In genomic region chr5:59130441-59130840, GRCh38 we compare ENCODE assay signal across 1 cellular context.
TF ChIP-seq lines count a peak whose summit lies in the region.

No MANE protein-coding gene starts in this region.

TF ChIP-seq in IMR-90, 13 proteins besides CTCF, POLR2A, EP300 and RAD21:
- TF ChIP-seq USF2 (IDR thresholded peaks at IDR 0.05; ENCODE audit: low read depth, low read length) (no peak), RCOR1 (IDR thresholded peaks at IDR 0.05; ENCODE audit: insufficient replicate concordance, low read length) (no peak), BHLHE40 (IDR thresholded peaks at IDR 0.05; ENCODE audit: low read depth, low read length) (no peak), MXI1 (IDR thresholded peaks at IDR 0.05; ENCODE audit: borderline replicate concordance, low read depth, low read length) (no peak), MAZ (IDR thresholded peaks at IDR 0.05; ENCODE audit: borderline replicate concordance, low read depth, low read length) (no peak), FOS (IDR thresholded peaks at IDR 0.05; ENCODE audit: low read depth, low read length) (no peak), MAFK (IDR thresholded peaks at IDR 0.05; ENCODE audit: low read depth, low read length) (no peak), RFX5 (IDR thresholded peaks at IDR 0.05; ENCODE audit: low read depth, low read length) (no peak), NFE2L2 (IDR thresholded peaks at IDR 0.05; ENCODE audit: low read depth, low read length) (no peak), CEBPB (IDR thresholded peaks at IDR 0.05; ENCODE audit: low read depth, low read length) (no peak), SMC3 (IDR thresholded peaks at IDR 0.05; ENCODE audit: low read depth, low read length) (no peak)
- TF ChIP-seq, protein P1, sequence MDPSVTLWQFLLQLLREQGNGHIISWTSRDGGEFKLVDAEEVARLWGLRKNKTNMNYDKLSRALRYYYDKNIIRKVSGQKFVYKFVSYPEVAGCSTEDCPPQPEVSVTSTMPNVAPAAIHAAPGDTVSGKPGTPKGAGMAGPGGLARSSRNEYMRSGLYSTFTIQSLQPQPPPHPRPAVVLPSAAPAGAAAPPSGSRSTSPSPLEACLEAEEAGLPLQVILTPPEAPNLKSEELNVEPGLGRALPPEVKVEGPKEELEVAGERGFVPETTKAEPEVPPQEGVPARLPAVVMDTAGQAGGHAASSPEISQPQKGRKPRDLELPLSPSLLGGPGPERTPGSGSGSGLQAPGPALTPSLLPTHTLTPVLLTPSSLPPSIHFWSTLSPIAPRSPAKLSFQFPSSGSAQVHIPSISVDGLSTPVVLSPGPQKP (IDR thresholded peaks at IDR 0.05; ENCODE audit: borderline replicate concordance, low read depth, low read length) = no peak
